In genomic region chr5:159003045-159004030, GRCh38 we compare ENCODE assay signal across 1 cellular context.
TF ChIP-seq lines count a peak whose summit lies in the region.

No MANE protein-coding gene starts in this region.

TF ChIP-seq in HEK293, 187 proteins besides CTCF, POLR2A, EP300 and RAD21 (continued from another document and continues in another):
- TF ChIP-seq TSHZ1 (tag by site-specific recombination; IDR thresholded peaks at IDR 0.05; ENCODE audit: borderline replicate concordance) (no peak), ZNF548 (tag by site-specific recombination; IDR thresholded peaks at IDR 0.05) (no peak), IKZF3 (tag by site-specific recombination; IDR thresholded peaks at IDR 0.05) (no peak), ZNF146 (tag by site-specific recombination; IDR thresholded peaks at IDR 0.05) (no peak), PATZ1 (tag by site-specific recombination; IDR thresholded peaks at IDR 0.05) (0 out of 2 replicates have a peak, but pooled peaks have one; percentile 15), KLF9 (tag by site-specific recombination; IDR thresholded peaks at IDR 0.05; ENCODE audit: low read depth) (peak; percentile 52; the same call in 1 of the 2 replicates), ZNF623 (tag by site-specific recombination; IDR thresholded peaks at IDR 0.05) (no peak), PBX3 (CRISPR knock-in tag; IDR thresholded peaks at IDR 0.05) (no peak), ZBTB10 (tag by site-specific recombination; IDR thresholded peaks at IDR 0.05) (no peak), ZNF585B (tag by site-specific recombination; IDR thresholded peaks at IDR 0.05) (no peak), ZNF473 (tag by site-specific recombination; IDR thresholded peaks at IDR 0.05) (no peak), AEBP2 (tag by site-specific recombination; IDR thresholded peaks at IDR 0.05; ENCODE audit: borderline replicate concordance) (no peak), TRIM28 (IDR thresholded peaks at IDR 0.05; ENCODE audit: borderline replicate concordance, low read length) (no peak), ZNF580 (tag by site-specific recombination; IDR thresholded peaks at IDR 0.05) (no peak), ZNF26 (tag by site-specific recombination; IDR thresholded peaks at IDR 0.05) (no peak), ZNF629 (tag by site-specific recombination; IDR thresholded peaks at IDR 0.05) (no peak), ZEB2 (tag by site-specific recombination; IDR thresholded peaks at IDR 0.05) (no peak), ZNF335 (tag by site-specific recombination; conservative IDR thresholded peaks at IDR 0.05) (peak; percentile 25), ZNF223 (tag by site-specific recombination; IDR thresholded peaks at IDR 0.05) (no peak), ZFP3 (tag by site-specific recombination; IDR thresholded peaks at IDR 0.05; ENCODE audit: low read depth) (no peak), REPIN1 (tag by site-specific recombination; IDR thresholded peaks at IDR 0.05; ENCODE audit: low read depth) (no peak), ZNF292 (tag by site-specific recombination; IDR thresholded peaks at IDR 0.05; ENCODE audit: borderline replicate concordance, low read depth) (no peak), TCF7L2 (IDR thresholded peaks at IDR 0.05; ENCODE audit: borderline replicate concordance, low read depth, low read length) (peak; percentile 25), ZNF324 (tag by site-specific recombination; IDR thresholded peaks at IDR 0.05) (no peak), ZNF133 (tag by site-specific recombination; IDR thresholded peaks at IDR 0.05) (no peak), ZNF10 (tag by site-specific recombination; IDR thresholded peaks at IDR 0.05) (0 out of 2 replicates have a peak, but pooled peaks have one; percentile 19), ZNF221 (tag by site-specific recombination; IDR thresholded peaks at IDR 0.05; ENCODE audit: borderline replicate concordance) (no peak), SETDB1 (IDR thresholded peaks at IDR 0.05; ENCODE audit: insufficient read length, low read length) (peak; percentile 14), ZNF530 (tag by site-specific recombination; IDR thresholded peaks at IDR 0.05; ENCODE audit: low read depth) (no peak), ZNF660 (tag by site-specific recombination; IDR thresholded peaks at IDR 0.05) (no peak), OVOL3 (tag by site-specific recombination; IDR thresholded peaks at IDR 0.05) (no peak), SP7 (tag by site-specific recombination; IDR thresholded peaks at IDR 0.05) (no peak), FEZF1 (tag by site-specific recombination; IDR thresholded peaks at IDR 0.05) (peak; percentile 33), GLIS1 (tag by site-specific recombination; IDR thresholded peaks at IDR 0.05) (no peak), KLF7 (tag by site-specific recombination; IDR thresholded peaks at IDR 0.05; ENCODE audit: borderline replicate concordance) (peak; percentile 84; the same call in 1 of the 2 replicates), ZNF157 (tag by site-specific recombination; IDR thresholded peaks at IDR 0.05) (no peak), REST (tag by site-specific recombination; IDR thresholded peaks at IDR 0.05) (no peak), ZNF792 (tag by site-specific recombination; IDR thresholded peaks at IDR 0.05) (no peak), ZNF600 (tag by site-specific recombination; IDR thresholded peaks at IDR 0.05) (no peak), ZSCAN4 (tag by site-specific recombination; IDR thresholded peaks at IDR 0.05) (no peak), KLF16 (tag by site-specific recombination; IDR thresholded peaks at IDR 0.05) (no peak), ZBTB6 (tag by site-specific recombination; IDR thresholded peaks at IDR 0.05) (peak; percentile 54; the same call in 1 of the 2 replicates), ZNF175 (tag by site-specific recombination; IDR thresholded peaks at IDR 0.05) (no peak), ZNF423 (tag by site-specific recombination; IDR thresholded peaks at IDR 0.05) (no peak), ZIC2 (tag by site-specific recombination; IDR thresholded peaks at IDR 0.05) (no peak), BCL11A (tag by site-specific recombination; IDR thresholded peaks at IDR 0.05; ENCODE audit: low read depth) (no peak)
